Comparison of ENCODE assay signal across 1 cellular context in the genomic region with DNA sequence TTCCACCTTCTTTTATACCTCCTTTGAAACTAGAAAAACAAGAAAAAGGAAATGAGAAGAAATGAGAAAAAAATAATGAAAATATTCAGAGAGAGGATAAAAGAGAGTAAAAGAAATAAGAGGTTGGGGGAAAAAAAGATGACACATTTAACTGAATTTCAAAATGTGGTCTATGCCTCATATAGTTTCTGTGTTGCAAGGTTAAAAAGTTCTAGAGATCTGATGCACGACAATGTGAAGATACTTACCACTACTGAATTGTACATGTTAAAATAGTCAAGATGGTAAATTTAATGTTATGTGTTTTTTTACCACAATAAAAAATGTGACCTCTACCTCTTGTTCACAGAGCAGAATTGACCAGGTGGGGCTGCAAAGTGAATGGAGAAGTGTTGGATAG.
TF ChIP-seq lines count a peak whose summit lies in the region.

No MANE protein-coding gene starts in this region.

TF ChIP-seq in GM23338, 12 proteins besides CTCF, POLR2A, EP300 and RAD21 (continued from another document):
- TF ChIP-seq, protein P1, sequence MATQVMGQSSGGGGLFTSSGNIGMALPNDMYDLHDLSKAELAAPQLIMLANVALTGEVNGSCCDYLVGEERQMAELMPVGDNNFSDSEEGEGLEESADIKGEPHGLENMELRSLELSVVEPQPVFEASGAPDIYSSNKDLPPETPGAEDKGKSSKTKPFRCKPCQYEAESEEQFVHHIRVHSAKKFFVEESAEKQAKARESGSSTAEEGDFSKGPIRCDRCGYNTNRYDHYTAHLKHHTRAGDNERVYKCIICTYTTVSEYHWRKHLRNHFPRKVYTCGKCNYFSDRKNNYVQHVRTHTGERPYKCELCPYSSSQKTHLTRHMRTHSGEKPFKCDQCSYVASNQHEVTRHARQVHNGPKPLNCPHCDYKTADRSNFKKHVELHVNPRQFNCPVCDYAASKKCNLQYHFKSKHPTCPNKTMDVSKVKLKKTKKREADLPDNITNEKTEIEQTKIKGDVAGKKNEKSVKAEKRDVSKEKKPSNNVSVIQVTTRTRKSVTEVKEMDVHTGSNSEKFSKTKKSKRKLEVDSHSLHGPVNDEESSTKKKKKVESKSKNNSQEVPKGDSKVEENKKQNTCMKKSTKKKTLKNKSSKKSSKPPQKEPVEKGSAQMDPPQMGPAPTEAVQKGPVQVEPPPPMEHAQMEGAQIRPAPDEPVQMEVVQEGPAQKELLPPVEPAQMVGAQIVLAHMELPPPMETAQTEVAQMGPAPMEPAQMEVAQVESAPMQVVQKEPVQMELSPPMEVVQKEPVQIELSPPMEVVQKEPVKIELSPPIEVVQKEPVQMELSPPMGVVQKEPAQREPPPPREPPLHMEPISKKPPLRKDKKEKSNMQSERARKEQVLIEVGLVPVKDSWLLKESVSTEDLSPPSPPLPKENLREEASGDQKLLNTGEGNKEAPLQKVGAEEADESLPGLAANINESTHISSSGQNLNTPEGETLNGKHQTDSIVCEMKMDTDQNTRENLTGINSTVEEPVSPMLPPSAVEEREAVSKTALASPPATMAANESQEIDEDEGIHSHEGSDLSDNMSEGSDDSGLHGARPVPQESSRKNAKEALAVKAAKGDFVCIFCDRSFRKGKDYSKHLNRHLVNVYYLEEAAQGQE (IDR thresholded peaks at IDR 0.05; ENCODE audit: unreplicated experiment), result no peak
- TF ChIP-seq EZH2 (IDR thresholded peaks at IDR 0.05; ENCODE audit: low read depth, unreplicated experiment), result no peak
- TF ChIP-seq JUNB (IDR thresholded peaks at IDR 0.05; ENCODE audit: unreplicated experiment), result no peak
- TF ChIP-seq NANOG (IDR thresholded peaks at IDR 0.05; ENCODE audit: borderline replicate concordance), result no peak
- TF ChIP-seq, protein P2, sequence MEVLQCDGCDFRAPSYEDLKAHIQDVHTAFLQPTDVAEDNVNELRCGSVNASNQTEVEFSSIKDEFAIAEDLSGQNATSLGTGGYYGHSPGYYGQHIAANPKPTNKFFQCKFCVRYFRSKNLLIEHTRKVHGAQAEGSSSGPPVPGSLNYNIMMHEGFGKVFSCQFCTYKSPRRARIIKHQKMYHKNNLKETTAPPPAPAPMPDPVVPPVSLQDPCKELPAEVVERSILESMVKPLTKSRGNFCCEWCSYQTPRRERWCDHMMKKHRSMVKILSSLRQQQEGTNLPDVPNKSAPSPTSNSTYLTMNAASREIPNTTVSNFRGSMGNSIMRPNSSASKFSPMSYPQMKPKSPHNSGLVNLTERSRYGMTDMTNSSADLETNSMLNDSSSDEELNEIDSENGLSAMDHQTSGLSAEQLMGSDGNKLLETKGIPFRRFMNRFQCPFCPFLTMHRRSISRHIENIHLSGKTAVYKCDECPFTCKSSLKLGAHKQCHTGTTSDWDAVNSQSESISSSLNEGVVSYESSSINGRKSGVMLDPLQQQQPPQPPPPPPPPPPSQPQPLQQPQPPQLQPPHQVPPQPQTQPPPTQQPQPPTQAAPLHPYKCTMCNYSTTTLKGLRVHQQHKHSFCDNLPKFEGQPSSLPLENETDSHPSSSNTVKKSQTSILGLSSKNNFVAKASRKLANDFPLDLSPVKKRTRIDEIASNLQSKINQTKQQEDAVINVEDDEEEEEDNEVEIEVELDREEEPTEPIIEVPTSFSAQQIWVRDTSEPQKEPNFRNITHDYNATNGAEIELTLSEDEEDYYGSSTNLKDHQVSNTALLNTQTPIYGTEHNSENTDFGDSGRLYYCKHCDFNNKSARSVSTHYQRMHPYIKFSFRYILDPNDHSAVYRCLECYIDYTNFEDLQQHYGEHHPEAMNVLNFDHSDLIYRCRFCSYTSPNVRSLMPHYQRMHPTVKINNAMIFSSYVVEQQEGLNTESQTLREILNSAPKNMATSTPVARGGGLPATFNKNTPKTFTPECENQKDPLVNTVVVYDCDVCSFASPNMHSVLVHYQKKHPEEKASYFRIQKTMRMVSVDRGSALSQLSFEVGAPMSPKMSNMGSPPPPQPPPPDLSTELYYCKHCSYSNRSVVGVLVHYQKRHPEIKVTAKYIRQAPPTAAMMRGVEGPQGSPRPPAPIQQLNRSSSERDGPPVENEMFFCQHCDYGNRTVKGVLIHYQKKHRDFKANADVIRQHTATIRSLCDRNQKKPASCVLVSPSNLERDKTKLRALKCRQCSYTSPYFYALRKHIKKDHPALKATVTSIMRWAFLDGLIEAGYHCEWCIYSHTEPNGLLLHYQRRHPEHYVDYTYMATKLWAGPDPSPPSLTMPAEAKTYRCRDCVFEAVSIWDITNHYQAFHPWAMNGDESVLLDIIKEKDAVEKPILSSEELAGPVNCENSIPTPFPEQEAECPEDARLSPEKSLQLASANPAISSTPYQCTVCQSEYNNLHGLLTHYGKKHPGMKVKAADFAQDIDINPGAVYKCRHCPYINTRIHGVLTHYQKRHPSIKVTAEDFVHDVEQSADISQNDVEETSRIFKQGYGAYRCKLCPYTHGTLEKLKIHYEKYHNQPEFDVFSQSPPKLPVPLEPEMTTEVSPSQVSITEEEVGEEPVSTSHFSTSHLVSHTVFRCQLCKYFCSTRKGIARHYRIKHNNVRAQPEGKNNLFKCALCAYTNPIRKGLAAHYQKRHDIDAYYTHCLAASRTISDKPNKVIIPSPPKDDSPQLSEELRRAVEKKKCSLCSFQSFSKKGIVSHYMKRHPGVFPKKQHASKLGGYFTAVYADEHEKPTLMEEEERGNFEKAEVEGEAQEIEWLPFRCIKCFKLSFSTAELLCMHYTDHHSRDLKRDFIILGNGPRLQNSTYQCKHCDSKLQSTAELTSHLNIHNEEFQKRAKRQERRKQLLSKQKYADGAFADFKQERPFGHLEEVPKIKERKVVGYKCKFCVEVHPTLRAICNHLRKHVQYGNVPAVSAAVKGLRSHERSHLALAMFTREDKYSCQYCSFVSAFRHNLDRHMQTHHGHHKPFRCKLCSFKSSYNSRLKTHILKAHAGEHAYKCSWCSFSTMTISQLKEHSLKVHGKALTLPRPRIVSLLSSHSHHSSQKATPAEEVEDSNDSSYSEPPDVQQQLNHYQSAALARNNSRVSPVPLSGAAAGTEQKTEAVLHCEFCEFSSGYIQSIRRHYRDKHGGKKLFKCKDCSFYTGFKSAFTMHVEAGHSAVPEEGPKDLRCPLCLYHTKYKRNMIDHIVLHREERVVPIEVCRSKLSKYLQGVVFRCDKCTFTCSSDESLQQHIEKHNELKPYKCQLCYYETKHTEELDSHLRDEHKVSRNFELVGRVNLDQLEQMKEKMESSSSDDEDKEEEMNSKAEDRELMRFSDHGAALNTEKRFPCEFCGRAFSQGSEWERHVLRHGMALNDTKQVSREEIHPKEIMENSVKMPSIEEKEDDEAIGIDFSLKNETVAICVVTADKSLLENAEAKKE (CRISPR knock-in tag; IDR thresholded peaks at IDR 0.05), result no peak
